In genomic region chr6:93801101-93801847, GRCh38 we compare ENCODE assay signal across 17 cellular contexts.
DNase-seq lines count a peak whose midpoint lies in the region; ATAC-seq, FAIRE-seq and TF ChIP-seq lines count a peak whose summit lies in the region.
"Had no signal": no experiment of that assay in that cellular context is flagged by ENCODE, and none has a peak within 500 bp of the region (broad histone marks: within the 10 kb centered on the region; RNA-seq: fewer than 3 reads in every experiment).

No MANE protein-coding gene starts in this region.

- no peaks in the 10 kb centered on the region for H3K27me3 Mint-ChIP-seq in endodermal cell (ENCODE audit: insufficient read depth)

- CTCF ChIA-PET in A549 (lab: Yijun Ruan, JAX) = no interaction called here

- H3K9me3 Mint-ChIP-seq in endodermal cell = peaks cover 5% of the 10 kb centered on the region

- no peaks in the 10 kb centered on the region for H3K79me1 ChIP-seq in mesendoderm (ENCODE audit: low read length)

- no peak overlapping the region for H4K8ac ChIP-seq in mesendoderm (ENCODE audit: low read depth, low read length)

- POLR2A ChIA-PET in A549 (lab: Yijun Ruan, JAX) = no interaction called here

- H2AK5ac ChIP-seq in mesendoderm (ENCODE audit: low read length) = no peak overlapping the region

- H3K36me3 ChIP-seq in HUES48 (ENCODE audit: control insufficient read depth, insufficient read depth, low read length) = no peaks in the 10 kb centered on the region
- H3K36me3 ChIP-seq in endodermal cell (ENCODE audit: control insufficient read depth, insufficient read depth, low read length) = no peaks in the 10 kb centered on the region
- H3K36me3 ChIP-seq in mesendoderm (ENCODE audit: control insufficient read depth, insufficient read depth, low read length) = no peaks in the 10 kb centered on the region

- no peak overlapping the region for H3K56ac ChIP-seq in mesendoderm (ENCODE audit: low read length)

- no peak overlapping the region for H3K23ac ChIP-seq in mesendoderm (ENCODE audit: low read length)

- H3K9me3 ChIP-seq in A549 (no peaks in the 10 kb centered on the region), HUES48 (ENCODE audit: control insufficient read depth, insufficient read depth, low read length) (no peaks in the 10 kb centered on the region), endodermal cell (ENCODE audit: control insufficient read depth, low read length) (no peaks in the 10 kb centered on the region)
- H3K9me3 ChIP-seq: Caco-2 had no signal

- no peak overlapping the region for H3K27ac Mint-ChIP-seq in endodermal cell
- H3K27ac Mint-ChIP-seq: CD14-positive monocyte; CD8-positive, alpha-beta T cell; HFFc6 had no signal

- no peaks in the 10 kb centered on the region for H3K4me1 Mint-ChIP-seq in endodermal cell
- H3K4me1 Mint-ChIP-seq: CD14-positive monocyte had no signal

- no peak overlapping the region for H3K4me2 ChIP-seq in A549
- H3K4me2 ChIP-seq in mesendoderm (ENCODE audit: low read length) = no peak overlapping the region

- no peak overlapping the region for H3K18ac ChIP-seq in mesendoderm (ENCODE audit: low read length)

- H3K9ac ChIP-seq in HUES48 (ENCODE audit: low read depth, low read length) (no peak overlapping the region), endodermal cell (ENCODE audit: extremely low read depth, low read length, poor library complexity, severe bottlenecking) (no peak overlapping the region), mesendoderm (ENCODE audit: low read length) (no peak overlapping the region)
- H3K9ac ChIP-seq: GM23248 had no signal

- H3K4me3 Mint-ChIP-seq in endodermal cell = no peak overlapping the region
- H3K4me3 Mint-ChIP-seq: CD14-positive monocyte; CD8-positive, alpha-beta T cell; HFFc6 had no signal

- H2BK15ac ChIP-seq in mesendoderm (replicated peaks; ENCODE audit: low read depth) = no peak overlapping the region

- no peak for ATAC-seq in A549
- ATAC-seq: CD8-positive, alpha-beta T cell had no signal

- no peak for TF ChIP-seq POLR2A in A549 (IDR thresholded peaks at IDR 0.05; ENCODE audit: low read length)

- no peak for TF ChIP-seq RAD21 in A549 (conservative IDR thresholded peaks at IDR 0.05 in 1 of 2, IDR thresholded peaks at IDR 0.05 in 1 of 2)

- H3K4me1 ChIP-seq in A549 (no peaks in the 10 kb centered on the region), HUES48 (ENCODE audit: control insufficient read depth, insufficient read depth, low read length) (peaks cover 7% of the 10 kb centered on the region; the same call in 1 of the 2 replicates), endodermal cell (ENCODE audit: control insufficient read depth, insufficient read depth, low read length) (no peaks in the 10 kb centered on the region), mesendoderm (ENCODE audit: control insufficient read depth, low read depth, low read length) (no peaks in the 10 kb centered on the region)
- H3K4me1 ChIP-seq: Caco-2 had no signal

- no peak for DNase-seq in A549 (ENCODE audit: low read depth in 1 of 2, low spot score in 1 of 2)
- peak; percentile 63 for DNase-seq in endodermal cell
- DNase-seq in mesendoderm = peak; percentile 57
- no peak for DNase-seq in activated gamma-delta T cell (lab: John Stamatoyannopoulos, UW)
- DNase-seq in EL = no peak
- no peak for DNase-seq in NCI-H2107 (lab: John Stamatoyannopoulos, UW)
- no peak for DNase-seq in SK-N-DZ (ENCODE audit: low spot score)
- DNase-seq: Caco-2; CD8-positive, alpha-beta T cell; DND-41; GM23248; HCEC 1CT; HFFc6 had no signal

- H4K5ac ChIP-seq in mesendoderm (ENCODE audit: low read length) = no peak overlapping the region

- WGBS in A549 (ENCODE audit: missing lambda C conversion rate) = 47% methylated on average over 2 of the region's 2 CpGs
- WGBS in endodermal cell (ENCODE audit: insufficient coverage in 1 of 2, insufficient read length in 1 of 2), 2 experiments = 33 to 96% methylated on average over 1 to 2 of the region's 2 CpGs
- WGBS in mesendoderm (ENCODE audit: extremely low coverage, insufficient coverage, low lambda C conversion rate) = no CpG with 5 or more reads among the region's 2 CpGs

- H3K27me3 ChIP-seq in HUES48 (ENCODE audit: control insufficient read depth, insufficient read depth, low read length) = no peaks in the 10 kb centered on the region
- H3K27me3 ChIP-seq in endodermal cell (ENCODE audit: control insufficient read depth, insufficient read depth, low read length, poor library complexity, severe bottlenecking) = no peaks in the 10 kb centered on the region
- no peaks in the 10 kb centered on the region for H3K27me3 ChIP-seq in mesendoderm (ENCODE audit: insufficient read depth, low read length, poor library complexity)

- no peak for TF ChIP-seq CTCF in A549 (IDR thresholded peaks at IDR 0.05)
- no peak for TF ChIP-seq CTCF in endodermal cell (conservative IDR thresholded peaks at IDR 0.05)

- H3K4ac ChIP-seq in mesendoderm (ENCODE audit: low read depth, low read length) = no peak overlapping the region

- peaks cover 9% of the 10 kb centered on the region for H3K36me3 Mint-ChIP-seq in endodermal cell (ENCODE audit: low read depth)
- H3K36me3 Mint-ChIP-seq: CD14-positive monocyte; CD8-positive, alpha-beta T cell had no signal

- H2BK5ac ChIP-seq in mesendoderm (ENCODE audit: low read length) = no peak overlapping the region

- no peak for FAIRE-seq in A549 (lab: Jason Lieb, UNC)
- FAIRE-seq: GM18507 had no signal

- H3K4me3 ChIP-seq in A549 = no peak overlapping the region
- H3K4me3 ChIP-seq in HUES48 (ENCODE audit: low read depth, low read length) = no peak overlapping the region
- H3K4me3 ChIP-seq in endodermal cell (ENCODE audit: low read length) = no peak overlapping the region
- H3K4me3 ChIP-seq in mesendoderm (ENCODE audit: low read length) = no peak overlapping the region
- H3K4me3 ChIP-seq: GM23248 had no signal

- no peaks in the 10 kb centered on the region for H3K79me2 ChIP-seq in mesendoderm (ENCODE audit: control insufficient read depth, insufficient read depth, low read length)

- H3K27ac ChIP-seq in A549 = no peak overlapping the region
- H3K27ac ChIP-seq in HUES48 (ENCODE audit: low read depth, low read length) = peak overlapping the region; percentile 21
- no peak overlapping the region for H3K27ac ChIP-seq in endodermal cell (ENCODE audit: low read depth, low read length)
- H3K27ac ChIP-seq in mesendoderm (ENCODE audit: low read depth, low read length) = peak overlapping the region; percentile 47
- H3K27ac ChIP-seq: GM23248, HL-60 had no signal

- H2BK120ac ChIP-seq in mesendoderm (ENCODE audit: low read depth, low read length) = no peak overlapping the region

- TF ChIP-seq EP300 in A549 (IDR thresholded peaks at IDR 0.05) = no peak

TF ChIP-seq in A549, 52 proteins besides CTCF, POLR2A, EP300 and RAD21:
- TF ChIP-seq MAZ (IDR thresholded peaks at IDR 0.05; ENCODE audit: borderline replicate concordance, low read depth, low read length) (no peak), MAFK (IDR thresholded peaks at IDR 0.05; ENCODE audit: partially characterized antibody) (peak; percentile 22), NFE2L2 (conservative IDR thresholded peaks at IDR 0.05; ENCODE audit: low read length) (no peak), TFCP2L1 (CRISPR knock-in tag; IDR thresholded peaks at IDR 0.05) (no peak), HOXB5 (CRISPR knock-in tag; IDR thresholded peaks at IDR 0.05) (no peak)

Comparison
In these comparisons a context has a peak if more than half of its experiments do, and no peak if none do; other contexts are left out.
1. DNase-seq: peak in endodermal cell (single experiment) and mesendoderm (single experiment); none in A549 (0 of 2), activated gamma-delta T cell (single experiment), EL (single experiment), NCI-H2107 (single experiment) and SK-N-DZ (single experiment).
2. H3K27ac ChIP-seq: peak in HUES48 (single experiment) and mesendoderm (single experiment); none in A549 (0 of 2) and endodermal cell (single experiment).